9 cellular contexts compared by ENCODE assay signal in genomic region chr22:30287626-30288413, GRCh38. TPM values are rescaled to one million over a fixed set of nuclear protein-coding genes. Genes with fewer than 3 reads are reported as not detected.
DNase-seq lines count a peak whose midpoint lies in the region; ATAC-seq, FAIRE-seq and TF ChIP-seq lines count a peak whose summit lies in the region.
"Had no signal": no experiment of that assay in that cellular context is flagged by ENCODE, and none has a peak within 500 bp of the region (broad histone marks: within the 10 kb centered on the region; RNA-seq: fewer than 3 reads in every experiment).

No MANE protein-coding gene starts in this region.

- intact Hi-C loops in natural killer cell (cut with micrococcal nuclease): loop anchor here (1.0 to 5.0 kb wide), 7 partner anchors 25 to 197 kb away; partner anchors contain the start of genes LIF, RNF215, SF3A1 and TBC1D10A

- peak overlapping the region; percentile 90 for H3K4me3 ChIP-seq in fibroblast of the aortic adventitia (ENCODE audit: low read depth, low read length)

- peak overlapping the region; percentile 77 for H3K4me3 Mint-ChIP-seq in natural killer cell
- peak overlapping the region; percentile 84 for H3K4me3 Mint-ChIP-seq in stimulated activated effector memory CD8-positive, alpha-beta T cell treated with anti-CD3 and anti-CD28 coated beads, Interleukin-12 subunit alpha, Interleukin-12 subunit beta, amount 100 ng/mL, for 72 hours

- H3K27ac Mint-ChIP-seq in natural killer cell: peak overlapping the region; percentile 67 to 88
- no peak overlapping the region for H3K27ac Mint-ChIP-seq in stimulated activated effector memory CD8-positive, alpha-beta T cell treated with anti-CD3 and anti-CD28 coated beads, Interleukin-12 subunit alpha, Interleukin-12 subunit beta, amount 100 ng/mL, for 72 hours

- TF ChIP-seq CTCF in fibroblast of the aortic adventitia (IDR thresholded peaks at IDR 0.05; ENCODE audit: insufficient read depth, low read length) (peak; percentile 87), natural killer cell (IDR thresholded peaks at IDR 0.05) (peak; percentile 74)

- peak; percentile 54 for FAIRE-seq in HTR-8/SVneo (lab: Jason Lieb, UNC)
- FAIRE-seq: islet of Langerhans had no signal

- H3K27me3 Mint-ChIP-seq in natural killer cell (ENCODE audit: low read depth in 2 of 2): no peaks in the 10 kb centered on the region

- H3K36me3 Mint-ChIP-seq in natural killer cell: no peaks in the 10 kb centered on the region
- H3K36me3 Mint-ChIP-seq in stimulated activated effector memory CD8-positive, alpha-beta T cell treated with anti-CD3 and anti-CD28 coated beads, Interleukin-12 subunit alpha, Interleukin-12 subunit beta, amount 100 ng/mL, for 72 hours: peaks cover 17% of the 10 kb centered on the region

- DNase-seq in COLO829 (ENCODE audit: low spot score) (peak; percentile 83), HTR-8/SVneo (ENCODE audit: insufficient read length, low spot score) (peak; percentile 74), RPMI8226 (peak; percentile 84), fibroblast of the aortic adventitia (ENCODE audit: low read depth) (peak; percentile 93), natural killer cell (peak; percentile 79)
- DNase-seq in activated T-helper 9 cell treated with anti-CD3 and anti-CD28 coated beads, Interleukin-2, amount 50 U/mL, for 16 hours (ENCODE audit: low read depth): peak; percentile 80
- DNase-seq in stimulated activated effector memory CD8-positive, alpha-beta T cell treated with anti-CD3 and anti-CD28 coated beads, Interleukin-12 subunit alpha, Interleukin-12 subunit beta, amount 100 ng/mL, for 72 hours (ENCODE audit: low spot score in 2 of 2): peak; percentile 84 to 92

- ATAC-seq in natural killer cell: peak; percentile 48 to 66 (median 53)
- peak; percentile 49 for ATAC-seq in stimulated activated effector memory CD8-positive, alpha-beta T cell treated with anti-CD3 and anti-CD28 coated beads, Interleukin-12 subunit alpha, Interleukin-12 subunit beta, amount 100 ng/mL, for 72 hours
- no peak for ATAC-seq in GM18517 (IDR thresholded peaks at IDR 0.05; ENCODE audit: unreplicated experiment)

- H3K9me3 Mint-ChIP-seq in natural killer cell: no peaks in the 10 kb centered on the region
- no peaks in the 10 kb centered on the region for H3K9me3 Mint-ChIP-seq in stimulated activated effector memory CD8-positive, alpha-beta T cell treated with anti-CD3 and anti-CD28 coated beads, Interleukin-12 subunit alpha, Interleukin-12 subunit beta, amount 100 ng/mL, for 72 hours

- H3K4me1 Mint-ChIP-seq in natural killer cell: peaks cover 19 to 39% of the 10 kb centered on the region in 2 donors
- H3K4me1 Mint-ChIP-seq in stimulated activated effector memory CD8-positive, alpha-beta T cell treated with anti-CD3 and anti-CD28 coated beads, Interleukin-12 subunit alpha, Interleukin-12 subunit beta, amount 100 ng/mL, for 72 hours: peaks cover 47% of the 10 kb centered on the region

RNA-seq across cellular contexts. Expression of gene CASTOR1, which starts 1.5 kb away (rescaled TPM):
- total RNA-seq in fibroblast of the aortic adventitia (ENCODE audit: low replicate concordance) (0.16 and 4.9 TPM in 2 replicates), natural killer cell (10 to 100 TPM in 1 of 3 donors, 1 to 10 TPM in 2; 7.0 to 11.9 (median 8.8) TPM)

RNA-seq across cellular contexts. Expression of gene OSM, which starts 21.2 kb away (rescaled TPM):
- total RNA-seq in fibroblast of the aortic adventitia (ENCODE audit: low replicate concordance) (not detected in 2 replicates), natural killer cell (100 to 1,000 TPM in 1 of 3 donors, 10 to 100 TPM in 2; 17.4 to 142 (median 18.1) TPM)

RNA-seq across cellular contexts. Expression of gene TBC1D10A, which starts 38.9 kb away (rescaled TPM):
- total RNA-seq in fibroblast of the aortic adventitia (ENCODE audit: low replicate concordance): 12.9 and 24.1 TPM in 2 replicates
- 10 to 100 TPM; 38.9 to 48.0 (median 47.9) TPM for total RNA-seq in natural killer cell

RNA-seq across cellular contexts. Expression of gene LIF, which starts 41.3 kb away (rescaled TPM):
- 0.57 and 6.2 TPM in 2 replicates for total RNA-seq in fibroblast of the aortic adventitia (ENCODE audit: low replicate concordance)
- total RNA-seq in natural killer cell: 1 to 10 TPM; 2.0 to 2.7 (median 2.6) TPM

Comparison
In these comparisons a context has a peak if more than half of its experiments do, and no peak if none do; other contexts are left out.
1. RNA of gene OSM, which starts 21.2 kb away (total RNA-seq): 17.4 to 142 TPM in natural killer cell; not detected in fibroblast of the aortic adventitia; every median in the first group is over 10 times any median in the second.
2. Peak in every context shown above with its lines, with median percentiles within 50 percentile points of each other: DNase-seq.